9 cellular contexts compared by ENCODE assay signal in genomic region chr6:154683756-154684523, GRCh38.
DNase-seq lines count a peak whose midpoint lies in the region; ATAC-seq and TF ChIP-seq lines count a peak whose summit lies in the region.
"Had no signal": no experiment of that assay in that cellular context is flagged by ENCODE, and none has a peak within 500 bp of the region (broad histone marks: within the 10 kb centered on the region; RNA-seq: fewer than 3 reads in every experiment).

No MANE protein-coding gene starts in this region.

- no peak for TF ChIP-seq CTCF in AG04449 (IDR thresholded peaks at IDR 0.05; ENCODE audit: insufficient read depth, low read length, missing control alignments)

- DNase-seq in AG04449 (ENCODE audit: low read depth, low spot score) (peak; percentile 4), SIG-M5 (lab: John Stamatoyannopoulos, UW) (peak; percentile 33), kidney tubule cell (ENCODE audit: low spot score) (peak; percentile 38), OCI-M2 (lab: John Stamatoyannopoulos, UW; ENCODE audit: unreplicated experiment) (no peak), NCI-H1105 (lab: John Stamatoyannopoulos, UW) (no peak), HUDEP-2 (lab: John Stamatoyannopoulos, UW; ENCODE audit: unreplicated experiment in 76 of 76) (no peak)

- CTCF ChIA-PET in AG04449 (lab: Yijun Ruan, JAX), result interaction anchor here (0.9 to 3.4 kb wide), 5 partner anchors 10 to 184 kb away, joined by 3 to 36 read pairs (median 4); no protein-coding TSS in a partner anchor

- H3K4me3 ChIP-seq in AG04449 (ENCODE audit: low read depth, low read length), result no peak overlapping the region
- H3K4me3 ChIP-seq: cardiac muscle cell had no signal

- POLR2A ChIA-PET in AG04449 (lab: Yijun Ruan, JAX), result interaction anchor here (0.6 to 1.1 kb wide), 2 partner anchors 11 to 147 kb away, joined by 3 read pairs; no protein-coding TSS in a partner anchor

- ATAC-seq in GM18907 (IDR thresholded peaks at IDR 0.05; ENCODE audit: unreplicated experiment), result peak; percentile 93
- ATAC-seq in HG03064 (IDR thresholded peaks at IDR 0.05; ENCODE audit: low read depth, unreplicated experiment), result peak; percentile 83

Comparison
In these comparisons a context has a peak if more than half of its experiments do, and no peak if none do; other contexts are left out.
1. DNase-seq: peak in AG04449 (single experiment), SIG-M5 (single experiment) and kidney tubule cell (single experiment); none in OCI-M2 (single experiment), NCI-H1105 (single experiment) and HUDEP-2 (0 of 76).